8 cellular contexts compared by ENCODE assay signal in genomic region chr9:14692918-14693861, GRCh38. TPM values are rescaled to one million over a fixed set of nuclear protein-coding genes. Genes with fewer than 3 reads are reported as not detected.
DNase-seq lines count a peak whose midpoint lies in the region; ATAC-seq and TF ChIP-seq lines count a peak whose summit lies in the region.

ZDHHC21 (minus strand) TSS chr9:14693432; CDS start chr9:14674340, 19,092 bp downstream.

- no peak for TF ChIP-seq RAD21 in liver (IDR thresholded peaks at IDR 0.05)

- peak within 1 kb of the TSS; percentile 72 to 97 (median 73) for H3K4me3 ChIP-seq in liver (ENCODE audit: low read depth in 1 of 3, low read length in 3 of 3)

- peak within 1 kb of the TSS; percentile 30 to 77 for H3K9ac ChIP-seq in liver (ENCODE audit: low read depth in 1 of 2, low read length in 2 of 2)

- H3K27me3 ChIP-seq in liver (ENCODE audit: control insufficient read depth in 4 of 4, insufficient read depth in 4 of 4, low read length in 3 of 4) = peaks cover 0 to 2% (median 0%) of the 10 kb centered on the region in 4 donors

- no peaks in the 10 kb centered on the region for H3K9me3 ChIP-seq in liver (ENCODE audit: control insufficient read depth in 4 of 4, low read length in 3 of 4)

- peak within 1 kb of the TSS; percentile 85 for H3K4me3 Mint-ChIP-seq in dendritic cell treated with granulocyte-macrophage colony-stimulating factor and Interleukin-4, amounts not matched to agents 40 ng/mL and 50 ng/mL, for 4 days

- DNase-seq in NCI-H2171 (lab: John Stamatoyannopoulos, UW) = peak; percentile 16
- DNase-seq in activated CD4-positive, alpha-beta T cell treated with anti-CD3 and anti-CD28 coated beads for 4 hours = peak; percentile 49 to 60
- peak; percentile 53 for DNase-seq in stimulated activated CD4-positive, alpha-beta T cell treated with anti-CD3 and anti-CD28 coated beads, Interleukin-4, amount 100 ng/mL, for 24 hours

- intact Hi-C loops in dendritic cell treated with granulocyte-macrophage colony-stimulating factor and Interleukin-4, amounts not matched to agents 40 ng/mL and 50 ng/mL, for 4 days (cut with micrococcal nuclease) = loop anchor here (10.0 kb wide), 1 partner anchor 862 kb away; the partner anchor contains the start of gene CCDC171

- ATAC-seq in GM18499 (IDR thresholded peaks at IDR 0.05; ENCODE audit: insufficient read depth, unreplicated experiment) = peak; percentile 43
- peak; percentile 87 for ATAC-seq in HG02885 (IDR thresholded peaks at IDR 0.05; ENCODE audit: poor library complexity, unreplicated experiment)

- H3K9me3 Mint-ChIP-seq in dendritic cell treated with granulocyte-macrophage colony-stimulating factor and Interleukin-4, amounts not matched to agents 40 ng/mL and 50 ng/mL, for 4 days = no peaks in the 10 kb centered on the region

- peaks cover 2 to 12% (median 5%) of the 10 kb centered on the region in 4 donors for H3K4me1 ChIP-seq in liver (ENCODE audit: control insufficient read depth in 4 of 4, insufficient read depth in 4 of 4, low read length in 3 of 4)

- H3K36me3 Mint-ChIP-seq in dendritic cell treated with granulocyte-macrophage colony-stimulating factor and Interleukin-4, amounts not matched to agents 40 ng/mL and 50 ng/mL, for 4 days (ENCODE audit: low read depth) = peaks cover 26% of the 10 kb centered on the region

- H3K4me1 Mint-ChIP-seq in dendritic cell treated with granulocyte-macrophage colony-stimulating factor and Interleukin-4, amounts not matched to agents 40 ng/mL and 50 ng/mL, for 4 days (ENCODE audit: low read depth) = peaks cover 12% of the 10 kb centered on the region

- peak within 1 kb of the TSS; percentile 71 for H3K27ac Mint-ChIP-seq in dendritic cell treated with granulocyte-macrophage colony-stimulating factor and Interleukin-4, amounts not matched to agents 40 ng/mL and 50 ng/mL, for 4 days

- 3% methylated on average over 79 of the region's 79 CpGs for WGBS in liver

- TF ChIP-seq CTCF in 22Rv1 (IDR thresholded peaks at IDR 0.05) (peak; percentile 19; the same call in 1 of the 2 replicates), liver (IDR thresholded peaks at IDR 0.05; ENCODE audit: low read depth, low read length, missing input control) (no peak)

- H3K36me3 ChIP-seq in liver (ENCODE audit: control insufficient read depth in 4 of 4, insufficient read depth in 3 of 4, low read depth in 1 of 4, low read length in 3 of 4) = peaks cover 0 to 11% (median 1%) of the 10 kb centered on the region in 4 donors

- H3K27ac ChIP-seq in 22Rv1 = peak within 1 kb of the TSS; percentile 77
- H3K27ac ChIP-seq in liver (ENCODE audit: low read depth in 1 of 2, low read length in 2 of 2) = no peak within 1 kb of the TSS

- peaks cover 48% of the 10 kb centered on the region for H3K27me3 Mint-ChIP-seq in dendritic cell treated with granulocyte-macrophage colony-stimulating factor and Interleukin-4, amounts not matched to agents 40 ng/mL and 50 ng/mL, for 4 days

TF ChIP-seq in liver, 16 proteins besides CTCF, POLR2A, EP300 and RAD21:
- TF ChIP-seq HNF4A (conservative IDR thresholded peaks at IDR 0.05) (no peak), HNF4G (IDR thresholded peaks at IDR 0.05) (no peak), TAF1 (conservative IDR thresholded peaks at IDR 0.05) (no peak), GABPA (IDR thresholded peaks at IDR 0.05 in 1 of 2, conservative IDR thresholded peaks at IDR 0.05 in 1 of 2) (peak in 1 of 2 donors; percentile 81), FOXA2 (IDR thresholded peaks at IDR 0.05) (no peak), EGR1 (IDR thresholded peaks at IDR 0.05; ENCODE audit: low read depth in 2 of 2) (no peak)

RNA-seq across cellular contexts. Expression of gene ZDHHC21, which starts in this region (rescaled TPM):
- 1 to 10 TPM; 3.4 to 6.0 TPM for total RNA-seq in liver
- 1 to 10 TPM; 1.3 to 2.1 TPM for polyA plus RNA-seq in liver
